ENCODE assay signal across 8 cellular contexts in genomic region chr6:17705428-17705777, GRCh38. TPM values are rescaled to one million over a fixed set of nuclear protein-coding genes. Genes with fewer than 3 reads are reported as not detected.
DNase-seq lines count a peak whose midpoint lies in the region; ATAC-seq and TF ChIP-seq lines count a peak whose summit lies in the region.

No MANE protein-coding gene starts in this region.

- peak overlapping the region; percentile 94 for H3K27ac Mint-ChIP-seq in T-helper 17 cell

- ATAC-seq in HG03139 (IDR thresholded peaks at IDR 0.05; ENCODE audit: unreplicated experiment) (peak; percentile 2), T-helper 17 cell (no peak)

- no peak for TF ChIP-seq CTCF in epithelial cell of esophagus (IDR thresholded peaks at IDR 0.05; ENCODE audit: insufficient read depth, low read depth, low read length, missing control alignments)

- DNase-seq in NCI-H345 (lab: John Stamatoyannopoulos, UW) (peak; percentile 23), NCI-H345 treated with DMSO at 0.1 percent for 48 hours (lab: John Stamatoyannopoulos, UW; ENCODE audit: unreplicated experiment) (no peak), T-helper 17 cell (no peak), epithelial cell of esophagus (ENCODE audit: low read depth) (peak; percentile 62), myocyte (ENCODE audit: low read depth) (peak; percentile 71), middle frontal gyrus (ENCODE audit: extremely low spot score, low spot score) (no peak), GF-D8 (lab: John Stamatoyannopoulos, UW) (no peak)

- no peaks in the 10 kb centered on the region for H3K9me3 ChIP-seq in T-helper 17 cell (ENCODE audit: control insufficient read depth, low read length, poor library complexity, severe bottlenecking)

- no peaks in the 10 kb centered on the region for H3K27me3 Mint-ChIP-seq in T-helper 17 cell

- peak overlapping the region; percentile 86 for H3K4me3 ChIP-seq in epithelial cell of esophagus (ENCODE audit: low read length)

- H3K4me1 Mint-ChIP-seq in T-helper 17 cell, result peaks cover 34% of the 10 kb centered on the region

- peaks cover 4% of the 10 kb centered on the region for H3K36me3 Mint-ChIP-seq in T-helper 17 cell (ENCODE audit: low read depth)

- H3K4me3 Mint-ChIP-seq in T-helper 17 cell, result peak overlapping the region; percentile 95

RNA-seq across cellular contexts. Expression of gene NUP153, which starts 1.3 kb away (rescaled TPM):
- 10 to 100 TPM; 63.3 to 66.3 TPM for total RNA-seq in T-helper 17 cell
- total RNA-seq in myocyte, result 31.0 and 32.5 TPM in 2 replicates
- 12.2 TPM for polyA plus RNA-seq in myocyte (2012)

Comparison
In these comparisons a context has a peak if more than half of its experiments do, and no peak if none do; other contexts are left out.
1. DNase-seq: peak in NCI-H345 (single experiment), epithelial cell of esophagus (single experiment) and myocyte (single experiment); none in NCI-H345 treated with DMSO at 0.1 percent for 48 hours (single experiment), T-helper 17 cell (0 of 3), middle frontal gyrus (single experiment) and GF-D8 (single experiment).